Comparison of ENCODE assay signal across 1 cellular context in the genomic region with DNA sequence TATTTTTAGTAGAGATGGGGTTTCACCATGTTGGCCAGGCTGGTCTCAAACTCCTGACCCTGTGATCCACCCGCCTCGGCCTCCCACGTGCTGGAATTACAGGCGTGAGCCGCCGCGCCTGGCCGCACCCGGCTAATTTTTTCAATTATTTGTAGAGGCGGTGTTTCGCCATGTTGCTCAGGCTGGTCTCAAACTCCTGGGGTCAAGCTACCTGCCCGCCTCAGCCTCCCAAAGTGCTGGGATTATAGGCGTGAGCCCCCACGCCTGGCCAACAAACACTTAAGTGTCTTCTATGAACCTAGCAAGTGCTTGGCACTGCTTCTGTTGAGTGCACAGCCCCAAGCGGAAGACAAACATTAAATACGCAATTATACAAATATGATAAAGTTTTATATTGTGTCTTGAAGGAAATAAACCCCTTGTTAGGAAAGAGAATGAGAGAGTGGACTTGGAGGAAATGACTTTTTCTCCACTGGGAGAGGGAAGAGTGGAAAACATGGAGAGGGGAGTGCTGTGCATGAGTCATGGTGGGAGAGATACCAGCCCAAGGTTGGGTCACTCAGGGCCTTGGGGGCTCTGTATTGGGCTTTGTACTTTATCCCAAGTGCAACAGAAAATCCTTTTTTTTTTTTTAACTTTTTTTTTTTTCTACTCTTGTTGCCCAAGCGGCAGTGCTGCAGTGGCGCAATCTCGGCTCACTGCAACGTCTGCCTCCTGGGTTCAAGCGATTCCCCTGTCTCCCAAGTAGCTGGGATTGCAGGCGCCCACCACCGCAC.
TF ChIP-seq lines count a peak whose summit lies in the region.

No MANE protein-coding gene starts in this region.

TF ChIP-seq in HepG2, 621 proteins besides CTCF, POLR2A, EP300 and RAD21 (continued from another document):
- TF ChIP-seq, protein P1, sequence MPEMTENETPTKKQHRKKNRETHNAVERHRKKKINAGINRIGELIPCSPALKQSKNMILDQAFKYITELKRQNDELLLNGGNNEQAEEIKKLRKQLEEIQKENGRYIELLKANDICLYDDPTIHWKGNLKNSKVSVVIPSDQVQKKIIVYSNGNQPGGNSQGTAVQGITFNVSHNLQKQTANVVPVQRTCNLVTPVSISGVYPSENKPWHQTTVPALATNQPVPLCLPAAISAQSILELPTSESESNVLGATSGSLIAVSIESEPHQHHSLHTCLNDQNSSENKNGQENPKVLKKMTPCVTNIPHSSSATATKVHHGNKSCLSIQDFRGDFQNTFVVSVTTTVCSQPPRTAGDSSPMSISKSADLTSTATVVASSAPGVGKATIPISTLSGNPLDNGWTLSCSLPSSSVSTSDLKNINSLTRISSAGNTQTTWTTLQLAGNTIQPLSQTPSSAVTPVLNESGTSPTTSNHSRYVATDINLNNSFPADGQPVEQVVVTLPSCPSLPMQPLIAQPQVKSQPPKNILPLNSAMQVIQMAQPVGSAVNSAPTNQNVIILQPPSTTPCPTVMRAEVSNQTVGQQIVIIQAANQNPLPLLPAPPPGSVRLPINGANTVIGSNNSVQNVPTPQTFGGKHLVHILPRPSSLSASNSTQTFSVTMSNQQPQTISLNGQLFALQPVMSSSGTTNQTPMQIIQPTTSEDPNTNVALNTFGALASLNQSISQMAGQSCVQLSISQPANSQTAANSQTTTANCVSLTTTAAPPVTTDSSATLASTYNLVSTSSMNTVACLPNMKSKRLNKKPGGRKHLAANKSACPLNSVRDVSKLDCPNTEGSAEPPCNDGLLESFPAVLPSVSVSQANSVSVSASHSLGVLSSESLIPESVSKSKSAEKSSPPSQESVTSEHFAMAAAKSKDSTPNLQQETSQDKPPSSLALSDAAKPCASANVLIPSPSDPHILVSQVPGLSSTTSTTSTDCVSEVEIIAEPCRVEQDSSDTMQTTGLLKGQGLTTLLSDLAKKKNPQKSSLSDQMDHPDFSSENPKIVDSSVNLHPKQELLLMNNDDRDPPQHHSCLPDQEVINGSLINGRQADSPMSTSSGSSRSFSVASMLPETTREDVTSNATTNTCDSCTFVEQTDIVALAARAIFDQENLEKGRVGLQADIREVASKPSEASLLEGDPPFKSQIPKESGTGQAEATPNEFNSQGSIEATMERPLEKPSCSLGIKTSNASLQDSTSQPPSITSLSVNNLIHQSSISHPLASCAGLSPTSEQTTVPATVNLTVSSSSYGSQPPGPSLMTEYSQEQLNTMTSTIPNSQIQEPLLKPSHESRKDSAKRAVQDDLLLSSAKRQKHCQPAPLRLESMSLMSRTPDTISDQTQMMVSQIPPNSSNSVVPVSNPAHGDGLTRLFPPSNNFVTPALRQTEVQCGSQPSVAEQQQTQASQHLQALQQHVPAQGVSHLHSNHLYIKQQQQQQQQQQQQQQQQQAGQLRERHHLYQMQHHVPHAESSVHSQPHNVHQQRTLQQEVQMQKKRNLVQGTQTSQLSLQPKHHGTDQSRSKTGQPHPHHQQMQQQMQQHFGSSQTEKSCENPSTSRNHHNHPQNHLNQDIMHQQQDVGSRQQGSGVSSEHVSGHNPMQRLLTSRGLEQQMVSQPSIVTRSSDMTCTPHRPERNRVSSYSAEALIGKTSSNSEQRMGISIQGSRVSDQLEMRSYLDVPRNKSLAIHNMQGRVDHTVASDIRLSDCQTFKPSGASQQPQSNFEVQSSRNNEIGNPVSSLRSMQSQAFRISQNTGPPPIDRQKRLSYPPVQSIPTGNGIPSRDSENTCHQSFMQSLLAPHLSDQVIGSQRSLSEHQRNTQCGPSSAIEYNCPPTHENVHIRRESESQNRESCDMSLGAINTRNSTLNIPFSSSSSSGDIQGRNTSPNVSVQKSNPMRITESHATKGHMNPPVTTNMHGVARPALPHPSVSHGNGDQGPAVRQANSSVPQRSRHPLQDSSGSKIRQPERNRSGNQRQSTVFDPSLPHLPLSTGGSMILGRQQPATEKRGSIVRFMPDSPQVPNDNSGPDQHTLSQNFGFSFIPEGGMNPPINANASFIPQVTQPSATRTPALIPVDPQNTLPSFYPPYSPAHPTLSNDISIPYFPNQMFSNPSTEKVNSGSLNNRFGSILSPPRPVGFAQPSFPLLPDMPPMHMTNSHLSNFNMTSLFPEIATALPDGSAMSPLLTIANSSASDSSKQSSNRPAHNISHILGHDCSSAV (CRISPR knock-in tag; IDR thresholded peaks at IDR 0.05; ENCODE audit: borderline replicate concordance): no peak
- TF ChIP-seq ZNF513 (CRISPR knock-in tag; conservative IDR thresholded peaks at IDR 0.05) (no peak), HMGXB4 (CRISPR knock-in tag; IDR thresholded peaks at IDR 0.05; ENCODE audit: borderline replicate concordance in 1 of 2, low read depth in 1 of 2) (peak in 1 of 2 experiments; percentile 6; a peak in 1 of 4 replicates), ZNF224 (CRISPR knock-in tag; IDR thresholded peaks at IDR 0.05) (no peak), ZNF790 (CRISPR knock-in tag; IDR thresholded peaks at IDR 0.05; ENCODE audit: borderline replicate concordance) (0 out of 2 replicates have a peak, but pooled peaks have one; percentile 58), MAF1 (CRISPR knock-in tag; IDR thresholded peaks at IDR 0.05; ENCODE audit: borderline replicate concordance) (no peak), SRSF9 (IDR thresholded peaks at IDR 0.05; ENCODE audit: borderline replicate concordance, insufficient read depth, low read depth, low read length, poor library complexity, severe bottlenecking) (no peak), FOSL2 (CRISPR knock-in tag; IDR thresholded peaks at IDR 0.05) (peak; percentile 95), ZNF878 (CRISPR knock-in tag; IDR thresholded peaks at IDR 0.05) (no peak), DR1 (CRISPR knock-in tag; IDR thresholded peaks at IDR 0.05) (no peak), ZBTB1 (CRISPR knock-in tag; IDR thresholded peaks at IDR 0.05; ENCODE audit: borderline replicate concordance) (no peak), TSC22D2 (CRISPR knock-in tag; IDR thresholded peaks at IDR 0.05; ENCODE audit: borderline replicate concordance) (no peak), ZNF784 (CRISPR knock-in tag; IDR thresholded peaks at IDR 0.05; ENCODE audit: borderline replicate concordance) (peak; percentile 67; the same call in 1 of the 2 replicates), RXRB (CRISPR knock-in tag; IDR thresholded peaks at IDR 0.05; ENCODE audit: borderline replicate concordance) (peak; percentile 30; the same call in 1 of the 2 replicates)
- TF ChIP-seq, protein P2, sequence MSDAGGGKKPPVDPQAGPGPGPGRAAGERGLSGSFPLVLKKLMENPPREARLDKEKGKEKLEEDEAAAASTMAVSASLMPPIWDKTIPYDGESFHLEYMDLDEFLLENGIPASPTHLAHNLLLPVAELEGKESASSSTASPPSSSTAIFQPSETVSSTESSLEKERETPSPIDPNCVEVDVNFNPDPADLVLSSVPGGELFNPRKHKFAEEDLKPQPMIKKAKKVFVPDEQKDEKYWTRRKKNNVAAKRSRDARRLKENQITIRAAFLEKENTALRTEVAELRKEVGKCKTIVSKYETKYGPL (CRISPR knock-in tag; IDR thresholded peaks at IDR 0.05): no peak
- TF ChIP-seq, protein P3, sequence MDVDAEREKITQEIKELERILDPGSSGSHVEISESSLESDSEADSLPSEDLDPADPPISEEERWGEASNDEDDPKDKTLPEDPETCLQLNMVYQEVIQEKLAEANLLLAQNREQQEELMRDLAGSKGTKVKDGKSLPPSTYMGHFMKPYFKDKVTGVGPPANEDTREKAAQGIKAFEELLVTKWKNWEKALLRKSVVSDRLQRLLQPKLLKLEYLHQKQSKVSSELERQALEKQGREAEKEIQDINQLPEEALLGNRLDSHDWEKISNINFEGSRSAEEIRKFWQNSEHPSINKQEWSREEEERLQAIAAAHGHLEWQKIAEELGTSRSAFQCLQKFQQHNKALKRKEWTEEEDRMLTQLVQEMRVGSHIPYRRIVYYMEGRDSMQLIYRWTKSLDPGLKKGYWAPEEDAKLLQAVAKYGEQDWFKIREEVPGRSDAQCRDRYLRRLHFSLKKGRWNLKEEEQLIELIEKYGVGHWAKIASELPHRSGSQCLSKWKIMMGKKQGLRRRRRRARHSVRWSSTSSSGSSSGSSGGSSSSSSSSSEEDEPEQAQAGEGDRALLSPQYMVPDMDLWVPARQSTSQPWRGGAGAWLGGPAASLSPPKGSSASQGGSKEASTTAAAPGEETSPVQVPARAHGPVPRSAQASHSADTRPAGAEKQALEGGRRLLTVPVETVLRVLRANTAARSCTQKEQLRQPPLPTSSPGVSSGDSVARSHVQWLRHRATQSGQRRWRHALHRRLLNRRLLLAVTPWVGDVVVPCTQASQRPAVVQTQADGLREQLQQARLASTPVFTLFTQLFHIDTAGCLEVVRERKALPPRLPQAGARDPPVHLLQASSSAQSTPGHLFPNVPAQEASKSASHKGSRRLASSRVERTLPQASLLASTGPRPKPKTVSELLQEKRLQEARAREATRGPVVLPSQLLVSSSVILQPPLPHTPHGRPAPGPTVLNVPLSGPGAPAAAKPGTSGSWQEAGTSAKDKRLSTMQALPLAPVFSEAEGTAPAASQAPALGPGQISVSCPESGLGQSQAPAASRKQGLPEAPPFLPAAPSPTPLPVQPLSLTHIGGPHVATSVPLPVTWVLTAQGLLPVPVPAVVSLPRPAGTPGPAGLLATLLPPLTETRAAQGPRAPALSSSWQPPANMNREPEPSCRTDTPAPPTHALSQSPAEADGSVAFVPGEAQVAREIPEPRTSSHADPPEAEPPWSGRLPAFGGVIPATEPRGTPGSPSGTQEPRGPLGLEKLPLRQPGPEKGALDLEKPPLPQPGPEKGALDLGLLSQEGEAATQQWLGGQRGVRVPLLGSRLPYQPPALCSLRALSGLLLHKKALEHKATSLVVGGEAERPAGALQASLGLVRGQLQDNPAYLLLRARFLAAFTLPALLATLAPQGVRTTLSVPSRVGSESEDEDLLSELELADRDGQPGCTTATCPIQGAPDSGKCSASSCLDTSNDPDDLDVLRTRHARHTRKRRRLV (CRISPR knock-in tag; IDR thresholded peaks at IDR 0.05): no peak
- TF ChIP-seq, protein P4, sequence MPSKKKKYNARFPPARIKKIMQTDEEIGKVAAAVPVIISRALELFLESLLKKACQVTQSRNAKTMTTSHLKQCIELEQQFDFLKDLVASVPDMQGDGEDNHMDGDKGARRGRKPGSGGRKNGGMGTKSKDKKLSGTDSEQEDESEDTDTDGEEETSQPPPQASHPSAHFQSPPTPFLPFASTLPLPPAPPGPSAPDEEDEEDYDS (CRISPR knock-in tag; IDR thresholded peaks at IDR 0.05): 0 out of 2 replicates have a peak, but pooled peaks have one; percentile 8
